Comparison of ENCODE assay signal across 8 cellular contexts in genomic region chr17:72591500-72592241, GRCh38.
DNase-seq lines count a peak whose midpoint lies in the region; ATAC-seq and TF ChIP-seq lines count a peak whose summit lies in the region.

No MANE protein-coding gene starts in this region.

- no peaks in the 10 kb centered on the region for H3K36me3 Mint-ChIP-seq in activated CD4-positive, alpha-beta T cell treated with anti-CD3 and anti-CD28 coated beads for 36 hours (ENCODE audit: low read depth)
- no peaks in the 10 kb centered on the region for H3K36me3 Mint-ChIP-seq in T-helper 2 cell treated with Interferon-gamma antibody and Interleukin-4, amounts not matched to agents 5 μg/mL and 100 μg/mL, for 36 hours (ENCODE audit: low read depth)

- DNase-seq in activated CD4-positive, alpha-beta T cell treated with anti-CD3 and anti-CD28 coated beads for 36 hours, result peak; percentile 29
- DNase-seq in activated CD4-positive, alpha-beta T cell treated with anti-CD3 and anti-CD28 coated beads, Interleukin-2, amount 50 U/mL, for 1 hour, result no peak
- DNase-seq in T-helper 2 cell treated with Interferon-gamma antibody and Interleukin-4, amounts not matched to agents 5 μg/mL and 100 μg/mL, for 36 hours (ENCODE audit: low spot score), result peak; percentile 9
- DNase-seq in esophagus squamous epithelium (lab: John Stamatoyannopoulos, UW) (no peak), NCI-H2171 treated with DMSO at 0.1 percent for 48 hours (lab: John Stamatoyannopoulos, UW) (no peak)

- H3K4me3 ChIP-seq in esophagus squamous epithelium (peak overlapping the region; percentile 62 to 80 (median 71)), neuron (ENCODE audit: low read length) (peak overlapping the region; percentile 74)

- H2AFZ ChIP-seq in neuron (ENCODE audit: low read depth, low read length), result peak overlapping the region; percentile 95

- H3K27ac ChIP-seq in esophagus squamous epithelium, result peak overlapping the region; percentile 84 to 87 (median 85)

- WGBS in esophagus squamous epithelium, 2 donors, result 0 to 2% methylated on average over 17 to 29 of the region's 56 CpGs

- peak overlapping the region; percentile 75 for H3K4me3 Mint-ChIP-seq in activated CD4-positive, alpha-beta T cell treated with anti-CD3 and anti-CD28 coated beads for 36 hours
- peak overlapping the region; percentile 91 for H3K4me3 Mint-ChIP-seq in T-helper 2 cell treated with Interferon-gamma antibody and Interleukin-4, amounts not matched to agents 5 μg/mL and 100 μg/mL, for 36 hours

- H3K36me3 ChIP-seq in esophagus squamous epithelium, result no peaks in the 10 kb centered on the region
- no peaks in the 10 kb centered on the region for H3K36me3 ChIP-seq in neuron (ENCODE audit: insufficient read depth, low read length)

- no peak for TF ChIP-seq POLR2A in esophagus squamous epithelium (IDR thresholded peaks at IDR 0.05)

- CTCF ChIA-PET in activated CD4-positive, alpha-beta T cell treated with anti-CD3 and anti-CD28 coated beads for 36 hours (lab: Charles Lee), result no interaction called here

- intact Hi-C loops in activated CD4-positive, alpha-beta T cell treated with anti-CD3 and anti-CD28 coated beads for 36 hours (cut with DNase I, micrococcal nuclease), result loop anchor here in 1 of 2 experiments (1.0 kb wide), 2 partner anchors 601 to 641 kb away; a partner anchor contains a TSS
- intact Hi-C loops in esophagus squamous epithelium (cut with DNase I), result no loop called here

- no peak for TF ChIP-seq CTCF in esophagus squamous epithelium (IDR thresholded peaks at IDR 0.05)

- peaks cover 42% of the 10 kb centered on the region for H3K27me3 Mint-ChIP-seq in activated CD4-positive, alpha-beta T cell treated with anti-CD3 and anti-CD28 coated beads for 36 hours
- peaks cover 59% of the 10 kb centered on the region for H3K27me3 Mint-ChIP-seq in T-helper 2 cell treated with Interferon-gamma antibody and Interleukin-4, amounts not matched to agents 5 μg/mL and 100 μg/mL, for 36 hours (ENCODE audit: low read depth)

- H3K9me3 Mint-ChIP-seq in activated CD4-positive, alpha-beta T cell treated with anti-CD3 and anti-CD28 coated beads for 36 hours (ENCODE audit: low read depth), result no peaks in the 10 kb centered on the region
- H3K9me3 Mint-ChIP-seq in T-helper 2 cell treated with Interferon-gamma antibody and Interleukin-4, amounts not matched to agents 5 μg/mL and 100 μg/mL, for 36 hours, result no peaks in the 10 kb centered on the region

- H3K4me1 ChIP-seq in esophagus squamous epithelium (peaks cover 10 to 64% (median 17%) of the 10 kb centered on the region in 3 donors), neuron (ENCODE audit: insufficient read depth, low read length) (peaks cover 10% of the 10 kb centered on the region)

- no peak for ATAC-seq in activated CD4-positive, alpha-beta T cell treated with anti-CD3 and anti-CD28 coated beads for 36 hours
- ATAC-seq in HG03175 (IDR thresholded peaks at IDR 0.05; ENCODE audit: unreplicated experiment) (no peak), HG03565 (IDR thresholded peaks at IDR 0.05; ENCODE audit: unreplicated experiment) (no peak)

- H3K27me3 ChIP-seq in esophagus squamous epithelium, result peaks cover 0 to 41% (median 0%) of the 10 kb centered on the region in 4 donors
- H3K27me3 ChIP-seq in neuron (ENCODE audit: insufficient read depth, low read length), result peaks cover 5% of the 10 kb centered on the region

- peaks cover 27% of the 10 kb centered on the region for H3K4me1 Mint-ChIP-seq in activated CD4-positive, alpha-beta T cell treated with anti-CD3 and anti-CD28 coated beads for 36 hours
- peaks cover 32% of the 10 kb centered on the region for H3K4me1 Mint-ChIP-seq in T-helper 2 cell treated with Interferon-gamma antibody and Interleukin-4, amounts not matched to agents 5 μg/mL and 100 μg/mL, for 36 hours (ENCODE audit: low read depth)

- H3K27ac Mint-ChIP-seq in activated CD4-positive, alpha-beta T cell treated with anti-CD3 and anti-CD28 coated beads for 36 hours, result peak overlapping the region; percentile 71
- peak overlapping the region; percentile 37 for H3K27ac Mint-ChIP-seq in T-helper 2 cell treated with Interferon-gamma antibody and Interleukin-4, amounts not matched to agents 5 μg/mL and 100 μg/mL, for 36 hours

- POLR2A ChIA-PET in activated CD4-positive, alpha-beta T cell treated with anti-CD3 and anti-CD28 coated beads for 36 hours (lab: Charles Lee), result no interaction called here

- no peaks in the 10 kb centered on the region for H3K9me3 ChIP-seq in esophagus squamous epithelium
- no peaks in the 10 kb centered on the region for H3K9me3 ChIP-seq in neuron (ENCODE audit: low read length)

Comparison
In these comparisons a context has a peak if more than half of its experiments do, and no peak if none do; other contexts are left out.
1. DNase-seq: peak in activated CD4-positive, alpha-beta T cell treated with anti-CD3 and anti-CD28 coated beads for 36 hours (single experiment) and T-helper 2 cell treated with Interferon-gamma antibody and Interleukin-4, amounts not matched to agents 5 μg/mL and 100 μg/mL, for 36 hours (single experiment); none in activated CD4-positive, alpha-beta T cell treated with anti-CD3 and anti-CD28 coated beads, Interleukin-2, amount 50 U/mL, for 1 hour (single experiment), esophagus squamous epithelium (single experiment) and NCI-H2171 treated with DMSO at 0.1 percent for 48 hours (single experiment).